In genomic region chr6:22091424-22091948, GRCh38 we compare ENCODE assay signal across 17 cellular contexts.
"Had no signal": no experiment of that assay in that cellular context is flagged by ENCODE, and none has a peak within 500 bp of the region (broad histone marks: within the 10 kb centered on the region; RNA-seq: fewer than 3 reads in every experiment).

No MANE protein-coding gene starts in this region.

- H3K27me3 ChIP-seq: gastroesophageal sphincter, heart right ventricle, neural progenitor cell, spleen, upper lobe of right lung had no signal

- H3K36me3 Mint-ChIP-seq: activated naive CD4-positive, alpha-beta T cell treated with anti-CD3 and anti-CD28 coated beads, Interleukin-2, amount 50 U/mL, for 24 hours had no signal

- H3K9me3 ChIP-seq: gastroesophageal sphincter, heart right ventricle, lower lobe of right lung, ovary, spleen, thoracic aorta, upper lobe of right lung had no signal

- H3K27ac Mint-ChIP-seq: activated CD4-positive, alpha-beta memory T cell treated with anti-CD3 and anti-CD28 coated beads, Interleukin-2, amount 10 ng/mL, durations not matched to agents 7 days and 5 days; activated naive CD4-positive, alpha-beta T cell treated with anti-CD3 and anti-CD28 coated beads, Interleukin-2, amount 50 U/mL, for 24 hours; neural progenitor cell had no signal

- H3K27me3 Mint-ChIP-seq: activated CD4-positive, alpha-beta memory T cell treated with anti-CD3 and anti-CD28 coated beads, Interleukin-2, amount 10 ng/mL, durations not matched to agents 7 days and 5 days; activated naive CD4-positive, alpha-beta T cell treated with anti-CD3 and anti-CD28 coated beads, Interleukin-2, amount 50 U/mL, for 24 hours had no signal

- H3K9me3 Mint-ChIP-seq: activated CD4-positive, alpha-beta memory T cell treated with anti-CD3 and anti-CD28 coated beads, Interleukin-2, amount 10 ng/mL, durations not matched to agents 7 days and 5 days; activated naive CD4-positive, alpha-beta T cell treated with anti-CD3 and anti-CD28 coated beads, Interleukin-2, amount 50 U/mL, for 24 hours had no signal

- H3K4me1 Mint-ChIP-seq: activated CD4-positive, alpha-beta memory T cell treated with anti-CD3 and anti-CD28 coated beads, Interleukin-2, amount 10 ng/mL, durations not matched to agents 7 days and 5 days; activated naive CD4-positive, alpha-beta T cell treated with anti-CD3 and anti-CD28 coated beads, Interleukin-2, amount 50 U/mL, for 24 hours had no signal

- H3K27ac ChIP-seq: gastroesophageal sphincter, heart right ventricle, lower lobe of right lung, neural progenitor cell, ovary, spleen, thoracic aorta, upper lobe of right lung, WERI-Rb-1 had no signal

- DNase-seq: activated CD4-positive, alpha-beta memory T cell treated with anti-CD3 and anti-CD28 coated beads, Interleukin-2, amount 10 ng/mL, durations not matched to agents 7 days and 5 days; activated CD8-positive, alpha-beta memory T cell treated with anti-CD3 and anti-CD28 coated beads, Interleukin-2, amount 50 U/mL, for 4 hours; activated effector memory CD4-positive, alpha-beta T cell treated with Interleukin-2 at 50 U/mL for 16 hours; caudate nucleus; heart right ventricle; left cardiac atrium; lower lobe of right lung; midbrain; ovary; spleen; upper lobe of right lung; WERI-Rb-1 had no signal

- H3K4me3 ChIP-seq: gastroesophageal sphincter, heart right ventricle, lower lobe of right lung, neural progenitor cell, ovary, spleen, thoracic aorta, upper lobe of right lung had no signal

- H3K4me1 ChIP-seq: gastroesophageal sphincter, lower lobe of right lung, neural progenitor cell, spleen, upper lobe of right lung had no signal

- H3K4me3 Mint-ChIP-seq: activated CD4-positive, alpha-beta memory T cell treated with anti-CD3 and anti-CD28 coated beads, Interleukin-2, amount 10 ng/mL, durations not matched to agents 7 days and 5 days; activated naive CD4-positive, alpha-beta T cell treated with anti-CD3 and anti-CD28 coated beads, Interleukin-2, amount 50 U/mL, for 24 hours; neural progenitor cell had no signal

- ATAC-seq: gastroesophageal sphincter, heart right ventricle, left cardiac atrium, sciatic nerve, upper lobe of right lung had no signal

- H3K36me3 ChIP-seq: gastroesophageal sphincter, heart right ventricle, lower lobe of right lung, neural progenitor cell, ovary, spleen, thoracic aorta, upper lobe of right lung, WERI-Rb-1 had no signal
